In genomic region chr1:217136895-217137205, GRCh38 we compare ENCODE assay signal across 16 cellular contexts.
A peak's percentile ranks its signal among the peaks of the same experiment; 100 is the strongest.
DNase-seq lines count a peak whose midpoint lies in the region; ATAC-seq and TF ChIP-seq lines count a peak whose summit lies in the region.
"Had no signal": no experiment of that assay in that cellular context is flagged by ENCODE, and none has a peak within 500 bp of the region (broad histone marks: within the 10 kb centered on the region; RNA-seq: fewer than 3 reads in every experiment).

No MANE protein-coding gene starts in this region.

- DNase-seq in Right ventricle myocardium inferior (ENCODE audit: missing footprints) (peak; percentile 27), left ventricle myocardium superior (no peak), glutamatergic neuron (no peak), nephron progenitor cell (no peak), HUDEP-2 (lab: John Stamatoyannopoulos, UW; ENCODE audit: unreplicated experiment in 76 of 76) (no peak), UCSD-AML1 (lab: John Stamatoyannopoulos, UW; ENCODE audit: unreplicated experiment) (no peak), HuH-7.5 (ENCODE audit: low spot score) (no peak)
- no peak for DNase-seq in activated naive CD8-positive, alpha-beta T cell treated with anti-CD3 and anti-CD28 coated beads, Interleukin-2, amount 50 U/mL, for 24 hours
- DNase-seq: activated CD4-positive, alpha-beta T cell treated with anti-CD3 and anti-CD28 coated beads, Interleukin-2, amount 50 U/mL, for 1 hour; activated naive CD4-positive, alpha-beta T cell treated with anti-CD3 and anti-CD28 coated beads, Interleukin-2, amount 50 U/mL, for 16 hours; C1 segment of cervical spinal cord; naive thymus-derived CD4-positive, alpha-beta T cell; NCI-H1092 treated with DMSO at 0.1 percent for 48 hours; NCI-H2107; NCI-H526; T-helper 1 cell had no signal

- H3K27me3 Mint-ChIP-seq in glutamatergic neuron (ENCODE audit: unreplicated experiment) (peaks cover 49% of the 10 kb centered on the region), nephron progenitor cell (ENCODE audit: low read depth, poor library complexity) (peaks cover 100% of the 10 kb centered on the region)
- peaks cover 82% of the 10 kb centered on the region for H3K27me3 Mint-ChIP-seq in activated naive CD8-positive, alpha-beta T cell treated with anti-CD3 and anti-CD28 coated beads, Interleukin-2, amount 50 U/mL, for 24 hours

- H3K27ac Mint-ChIP-seq in glutamatergic neuron (ENCODE audit: unreplicated experiment) (no peak overlapping the region), nephron progenitor cell (no peak overlapping the region)
- H3K27ac Mint-ChIP-seq in activated naive CD8-positive, alpha-beta T cell treated with anti-CD3 and anti-CD28 coated beads, Interleukin-2, amount 50 U/mL, for 24 hours, result no peak overlapping the region
- H3K27ac Mint-ChIP-seq: naive thymus-derived CD4-positive, alpha-beta T cell had no signal

- H3K4me3 Mint-ChIP-seq in glutamatergic neuron (ENCODE audit: unreplicated experiment) (peak overlapping the region; percentile 59), nephron progenitor cell (peak overlapping the region; percentile 87)
- H3K4me3 Mint-ChIP-seq in activated naive CD8-positive, alpha-beta T cell treated with anti-CD3 and anti-CD28 coated beads, Interleukin-2, amount 50 U/mL, for 24 hours, result no peak overlapping the region

- peaks cover 14% of the 10 kb centered on the region for H3K4me1 Mint-ChIP-seq in glutamatergic neuron (ENCODE audit: low read depth, unreplicated experiment)
- peaks cover 60% of the 10 kb centered on the region for H3K4me1 Mint-ChIP-seq in nephron progenitor cell
- H3K4me1 Mint-ChIP-seq in activated naive CD8-positive, alpha-beta T cell treated with anti-CD3 and anti-CD28 coated beads, Interleukin-2, amount 50 U/mL, for 24 hours, result peaks cover 5% of the 10 kb centered on the region

- no peaks in the 10 kb centered on the region for H3K36me3 Mint-ChIP-seq in glutamatergic neuron (ENCODE audit: unreplicated experiment)
- H3K36me3 Mint-ChIP-seq in nephron progenitor cell (ENCODE audit: low read depth), result no peaks in the 10 kb centered on the region
- no peaks in the 10 kb centered on the region for H3K36me3 Mint-ChIP-seq in activated naive CD8-positive, alpha-beta T cell treated with anti-CD3 and anti-CD28 coated beads, Interleukin-2, amount 50 U/mL, for 24 hours (ENCODE audit: low read depth)

- intact Hi-C loops in Right ventricle myocardium inferior (cut with DNase I), result loop anchor here (5.0 kb wide), 1 partner anchor 50 kb away; no protein-coding TSS in a partner anchor
- intact Hi-C loops in left ventricle myocardium superior (cut with micrococcal nuclease), result no loop called here

- TF ChIP-seq CTCF in glutamatergic neuron (IDR thresholded peaks at IDR 0.05; ENCODE audit: partially characterized antibody, unreplicated experiment), result no peak
- no peak for TF ChIP-seq CTCF in nephron progenitor cell (IDR thresholded peaks at IDR 0.05)

- ATAC-seq in Right ventricle myocardium inferior (no peak), left ventricle myocardium superior (no peak)
- no peak for ATAC-seq in activated naive CD8-positive, alpha-beta T cell treated with anti-CD3 and anti-CD28 coated beads, Interleukin-2, amount 50 U/mL, for 24 hours
- ATAC-seq: naive thymus-derived CD4-positive, alpha-beta T cell had no signal

- H3K9me3 Mint-ChIP-seq in glutamatergic neuron (ENCODE audit: unreplicated experiment) (peaks cover 9% of the 10 kb centered on the region), nephron progenitor cell (no peaks in the 10 kb centered on the region)
- peaks cover 5% of the 10 kb centered on the region for H3K9me3 Mint-ChIP-seq in activated naive CD8-positive, alpha-beta T cell treated with anti-CD3 and anti-CD28 coated beads, Interleukin-2, amount 50 U/mL, for 24 hours
